In genomic region chr2:241754042-241754441, GRCh38 we compare ENCODE assay signal across 21 cellular contexts. TPM values are rescaled to one million over a fixed set of nuclear protein-coding genes. Genes with fewer than 3 reads are reported as not detected.
DNase-seq lines count a peak whose midpoint lies in the region; ATAC-seq and TF ChIP-seq lines count a peak whose summit lies in the region.
"Had no signal": no experiment of that assay in that cellular context is flagged by ENCODE, and none has a peak within 500 bp of the region (broad histone marks: within the 10 kb centered on the region; RNA-seq: fewer than 3 reads in every experiment).

No MANE protein-coding gene starts in this region.

- in situ Hi-C loops in IMR-90 (cut with MboI; ENCODE audit: low sequenced_read_pairs), result no loop called here

- H3K36me3 Mint-ChIP-seq in CD4-positive, alpha-beta memory T cell, result peaks cover 9 to 16% of the 10 kb centered on the region in 2 donors
- H3K36me3 Mint-ChIP-seq in endodermal cell (ENCODE audit: low read depth), result peaks cover 45% of the 10 kb centered on the region

- no peaks in the 10 kb centered on the region for H3K27me3 ChIP-seq in CD4-positive, alpha-beta memory T cell (ENCODE audit: insufficient read depth, low read length)
- H3K27me3 ChIP-seq in IMR-90 (ENCODE audit: control insufficient read depth, insufficient read depth, low read length), result no peaks in the 10 kb centered on the region
- no peaks in the 10 kb centered on the region for H3K27me3 ChIP-seq in endodermal cell (ENCODE audit: control insufficient read depth, insufficient read depth, low read length, poor library complexity, severe bottlenecking)
- H3K27me3 ChIP-seq in trophoblast cell (ENCODE audit: insufficient read depth, low read length), result no peaks in the 10 kb centered on the region
- H3K27me3 ChIP-seq: MG63 had no signal

- peak overlapping the region in 4 of 7 donors; percentile 30 to 48 (median 41) for H3K27ac Mint-ChIP-seq in CD4-positive, alpha-beta memory T cell
- peak overlapping the region; percentile 81 for H3K27ac Mint-ChIP-seq in endodermal cell
- H3K27ac Mint-ChIP-seq: CD8-positive, alpha-beta T cell had no signal

- peak in 1 of 5 donors; percentile 26 for DNase-seq in CD4-positive, alpha-beta memory T cell
- no peak for DNase-seq in IMR-90
- no peak for DNase-seq in endodermal cell
- no peak for DNase-seq in trophoblast cell
- no peak for DNase-seq in Ammon's horn (ENCODE audit: low spot score)
- no peak for DNase-seq in NCI-H2107 (lab: John Stamatoyannopoulos, UW)
- no peak for DNase-seq in EL
- DNase-seq: CD8-positive, alpha-beta T cell; DND-41; GM23248; Kasumi-1; MG63; NCI-H1417; NCI-H1694 treated with DMSO at 0.1 percent for 48 hours; NCI-H2081 treated with DMSO at 0.1 percent for 48 hours; NCI-H446 treated with DMSO at 0.1 percent for 48 hours; NCI-H526 treated with DMSO at 0.1 percent for 48 hours; OCI-M1; Right ventricle myocardium superior; SW 1271 had no signal

- H3K4me3 ChIP-seq in CD4-positive, alpha-beta memory T cell (ENCODE audit: low read length in 2 of 2), result no peak overlapping the region
- no peak overlapping the region for H3K4me3 ChIP-seq in IMR-90 (ENCODE audit: insufficient read depth, low read depth, low read length)
- no peak overlapping the region for H3K4me3 ChIP-seq in endodermal cell (ENCODE audit: low read length)
- no peak overlapping the region for H3K4me3 ChIP-seq in trophoblast cell (ENCODE audit: low read depth, low read length)
- H3K4me3 ChIP-seq: GM23248, MG63 had no signal

- H4K91ac ChIP-seq in IMR-90 (ENCODE audit: insufficient read depth, low read depth, low read length) (no peak overlapping the region), trophoblast cell (ENCODE audit: low read depth, low read length) (peak overlapping the region; percentile 61)

- H4K12ac ChIP-seq in trophoblast cell (ENCODE audit: low read depth, low read length), result no peak overlapping the region

- H3K9ac ChIP-seq in IMR-90 (ENCODE audit: low read depth, low read length) (no peak overlapping the region), endodermal cell (ENCODE audit: extremely low read depth, low read length, poor library complexity, severe bottlenecking) (no peak overlapping the region), trophoblast cell (ENCODE audit: low read length) (no peak overlapping the region)
- H3K9ac ChIP-seq: GM23248 had no signal

- no peaks in the 10 kb centered on the region for H3K79me2 ChIP-seq in trophoblast cell (ENCODE audit: control insufficient read depth, insufficient read depth, low read length, poor library complexity)

- no peak overlapping the region for H2BK15ac ChIP-seq in IMR-90 (ENCODE audit: low read depth, low read length)

- H3K27me3 Mint-ChIP-seq in CD4-positive, alpha-beta memory T cell, result no peaks in the 10 kb centered on the region
- H3K27me3 Mint-ChIP-seq in endodermal cell (ENCODE audit: insufficient read depth), result no peaks in the 10 kb centered on the region

- H2BK12ac ChIP-seq in trophoblast cell (ENCODE audit: low read length), result no peak overlapping the region

- H2AFZ ChIP-seq in IMR-90 (replicated peaks; ENCODE audit: low read length, poor library complexity), result no peak overlapping the region
- H2AFZ ChIP-seq in trophoblast cell (ENCODE audit: insufficient read depth, low read length, poor library complexity), result no peak overlapping the region
- H2AFZ ChIP-seq: GM23248 had no signal

- H4K5ac ChIP-seq in IMR-90 (ENCODE audit: low read depth, low read length), result no peak overlapping the region

- H2AK9ac ChIP-seq in IMR-90 (replicated peaks; ENCODE audit: low read depth, low read length, poor library complexity), result peak overlapping the region; percentile 26

- no peak overlapping the region for H3K4me3 Mint-ChIP-seq in CD4-positive, alpha-beta memory T cell
- H3K4me3 Mint-ChIP-seq in endodermal cell, result no peak overlapping the region
- H3K4me3 Mint-ChIP-seq: CD8-positive, alpha-beta T cell had no signal

- dilution Hi-C loops in IMR-90 (cut with HindIII; ENCODE audit: low sequenced_read_pairs, unreplicated experiment), result no loop called here

- TF ChIP-seq CTCF in IMR-90 (conservative IDR thresholded peaks at IDR 0.05; ENCODE audit: low read depth, low read length) (no peak), endodermal cell (conservative IDR thresholded peaks at IDR 0.05) (no peak)

- no peak for TF ChIP-seq RAD21 in IMR-90 (IDR thresholded peaks at IDR 0.05; ENCODE audit: low read length)

- no peaks in the 10 kb centered on the region for H3K79me1 ChIP-seq in IMR-90 (ENCODE audit: low read depth in 1 of 2, low read length in 2 of 2)
- H3K79me1 ChIP-seq in trophoblast cell (ENCODE audit: low read length), result no peaks in the 10 kb centered on the region

- H3K9me1 ChIP-seq in IMR-90 (ENCODE audit: insufficient read depth, low read length), result no peaks in the 10 kb centered on the region

- BruUV-seq in IMR-90 (replicated peaks; lab: Mats Ljungman, UMichigan), result no TSS peak

- no peak overlapping the region for H3K56ac ChIP-seq in IMR-90 (ENCODE audit: extremely low read depth, insufficient read depth, low read length)

- H4K8ac ChIP-seq in IMR-90 (ENCODE audit: low read depth in 2 of 2, low read length in 2 of 2) (no peak overlapping the region), trophoblast cell (ENCODE audit: low read depth, low read length) (no peak overlapping the region)

- H2AK5ac ChIP-seq in IMR-90 (ENCODE audit: low read depth, low read length) (no peak overlapping the region), trophoblast cell (ENCODE audit: low read length) (no peak overlapping the region)

- H3K18ac ChIP-seq in IMR-90 (ENCODE audit: low read depth, low read length), result no peak overlapping the region
- H3K18ac ChIP-seq in trophoblast cell (ENCODE audit: low read length), result no peak overlapping the region

- CTCF ChIA-PET in CD4-positive, alpha-beta memory T cell (lab: Charles Lee; ENCODE audit: partially characterized antibody), result interaction anchor here (1.0 kb wide), 1 partner anchor 124 kb away, joined by 3 read pairs; no protein-coding TSS in a partner anchor
- CTCF ChIA-PET in IMR-90 (lab: Yijun Ruan, JAX), result no interaction called here

- no peak overlapping the region for H2BK5ac ChIP-seq in IMR-90 (ENCODE audit: low read depth, low read length, poor library complexity, severe bottlenecking)
- no peak overlapping the region for H2BK5ac ChIP-seq in trophoblast cell (ENCODE audit: low read depth, low read length, poor library complexity)

- H3K4me2 ChIP-seq in IMR-90 (ENCODE audit: low read depth, low read length), result no peak overlapping the region
- H3K4me2 ChIP-seq in trophoblast cell (ENCODE audit: low read length), result no peak overlapping the region

- POLR2A ChIA-PET in CD4-positive, alpha-beta memory T cell (lab: Charles Lee; ENCODE audit: partially characterized antibody), result interaction anchor here (1.1 kb wide), 1 partner anchor 9 kb away, joined by 3 read pairs; no protein-coding TSS in a partner anchor
- POLR2A ChIA-PET in IMR-90 (lab: Charles Lee; ENCODE audit: unreplicated experiment), result no interaction called here

- H3K36me3 ChIP-seq in CD4-positive, alpha-beta memory T cell (ENCODE audit: insufficient read depth, low read length), result peaks cover 9% of the 10 kb centered on the region
- H3K36me3 ChIP-seq in IMR-90 (ENCODE audit: control insufficient read depth, insufficient read depth, low read length), result peaks cover 41% of the 10 kb centered on the region
- H3K36me3 ChIP-seq in endodermal cell (ENCODE audit: control insufficient read depth, insufficient read depth, low read length), result peaks cover 3% of the 10 kb centered on the region
- H3K36me3 ChIP-seq in trophoblast cell (ENCODE audit: control insufficient read depth in 1 of 2, insufficient read depth in 2 of 2, low read length in 2 of 2), result peaks cover 23 to 25% of the 10 kb centered on the region in 2 experiments

- H4K20me1 ChIP-seq in IMR-90 (ENCODE audit: insufficient read depth, low read length), result no peaks in the 10 kb centered on the region; the same call in 1 of the 2 replicates

- H3K4ac ChIP-seq in IMR-90 (ENCODE audit: low read depth, low read length), result no peak overlapping the region
- no peak overlapping the region for H3K4ac ChIP-seq in trophoblast cell (ENCODE audit: low read depth, low read length)

- peaks cover 0 to 2% (median 0%) of the 10 kb centered on the region in 8 donors for H3K9me3 Mint-ChIP-seq in CD4-positive, alpha-beta memory T cell
- no peaks in the 10 kb centered on the region for H3K9me3 Mint-ChIP-seq in endodermal cell
- H3K9me3 Mint-ChIP-seq: CD8-positive, alpha-beta T cell had no signal

- peaks cover under 1 to 13% (median 3%) of the 10 kb centered on the region in 4 donors for H3K4me1 Mint-ChIP-seq in CD4-positive, alpha-beta memory T cell
- H3K4me1 Mint-ChIP-seq in endodermal cell, result no peaks in the 10 kb centered on the region

- H3K9me3 ChIP-seq in CD4-positive, alpha-beta memory T cell (ENCODE audit: control insufficient read depth in 1 of 2, low read length in 2 of 2), result no peaks in the 10 kb centered on the region
- H3K9me3 ChIP-seq in IMR-90 (ENCODE audit: control insufficient read depth, insufficient read depth, low read length) (no peaks in the 10 kb centered on the region), endodermal cell (ENCODE audit: control insufficient read depth, low read length) (no peaks in the 10 kb centered on the region), trophoblast cell (ENCODE audit: insufficient read depth, low read depth, low read length) (no peaks in the 10 kb centered on the region)
- H3K9me3 ChIP-seq: MG63 had no signal

- no peak overlapping the region for H2BK20ac ChIP-seq in IMR-90 (ENCODE audit: low read depth, low read length)

- H3K4me1 ChIP-seq in CD4-positive, alpha-beta memory T cell (ENCODE audit: insufficient read depth, low read length), result no peaks in the 10 kb centered on the region
- H3K4me1 ChIP-seq in IMR-90 (ENCODE audit: control insufficient read depth, insufficient read depth, low read length), result no peaks in the 10 kb centered on the region
- H3K4me1 ChIP-seq in endodermal cell (ENCODE audit: control insufficient read depth, insufficient read depth, low read length), result no peaks in the 10 kb centered on the region
- H3K4me1 ChIP-seq in trophoblast cell (ENCODE audit: control insufficient read depth in 1 of 2, insufficient read depth in 2 of 2, low read length in 2 of 2), result no peaks in the 10 kb centered on the region

- no peak overlapping the region for H3K23ac ChIP-seq in IMR-90 (ENCODE audit: low read depth, low read length)
- no peak overlapping the region for H3K23ac ChIP-seq in trophoblast cell (ENCODE audit: low read length)

- TF ChIP-seq POLR2A in IMR-90 (IDR thresholded peaks at IDR 0.05; ENCODE audit: low read depth, low read length), result no peak

- H2BK120ac ChIP-seq in IMR-90 (ENCODE audit: low read depth, low read length) (no peak overlapping the region), trophoblast cell (ENCODE audit: insufficient read depth, low read length, poor library complexity) (no peak overlapping the region)

- H3K14ac ChIP-seq in IMR-90 (replicated peaks; ENCODE audit: low read depth, low read length) (no peak overlapping the region), trophoblast cell (ENCODE audit: low read length) (no peak overlapping the region)

- WGBS in IMR-90 (ENCODE audit: extremely low coverage in 2 of 2, insufficient read length in 1 of 2), 2 experiments, result 98% methylated on average over 20 of the region's 20 CpGs; no CpG with 5 or more reads in 1 of the 2 experiments
- 94 to 98% methylated on average over 20 of the region's 20 CpGs for WGBS in endodermal cell (ENCODE audit: insufficient coverage in 1 of 2, insufficient read length in 1 of 2), 2 experiments
- no CpG with 5 or more reads among the region's 20 CpGs for WGBS in trophoblast cell (ENCODE audit: extremely low coverage, insufficient coverage, insufficient read length)

- no peak overlapping the region for H3K27ac ChIP-seq in CD4-positive, alpha-beta memory T cell (ENCODE audit: low read depth, low read length)
- no peak overlapping the region for H3K27ac ChIP-seq in IMR-90 (ENCODE audit: insufficient read depth, low read length)
- no peak overlapping the region for H3K27ac ChIP-seq in endodermal cell (ENCODE audit: low read depth, low read length)
- no peak overlapping the region for H3K27ac ChIP-seq in trophoblast cell (ENCODE audit: low read depth, low read length)
- H3K27ac ChIP-seq: GM23248 had no signal

- no peak for ATAC-seq in IMR-90 (ENCODE audit: low read depth)
- ATAC-seq: CD8-positive, alpha-beta T cell had no signal

- intact Hi-C loops in CD4-positive, alpha-beta memory T cell (cut with micrococcal nuclease), result no loop called here
- intact Hi-C loops in IMR-90 (cut with micrococcal nuclease), result no loop called here

RNA-seq across cellular contexts. Expression of gene D2HGDH, which starts 19.6 kb away (rescaled TPM):
- 10 to 100 TPM; 48.7 to 53.9 TPM for total RNA-seq in CD4-positive, alpha-beta memory T cell
- polyA plus RNA-seq in CD4-positive, alpha-beta memory T cell, result 1 to 10 TPM in 1 of 2 donors, under 1 TPM in 1; 0.93 to 5.9 TPM
- total RNA-seq in IMR-90 (2012; rRNA removed) (6.3 and 8.3 TPM in 2 replicates), endodermal cell (10 to 100 TPM; 25.1 to 34.8 TPM)
- polyA plus RNA-seq in IMR-90 (2012; rRNA removed), result 22.1 and 23.0 TPM in 2 replicates
- 18.3 and 27.2 TPM in 2 replicates for polyA plus RNA-seq in IMR-90 (2012; cell fraction: cytosol; rRNA removed)
- polyA plus RNA-seq in IMR-90 (2012; cell fraction: nucleus; rRNA removed; ENCODE audit: low replicate concordance), result 193 and 430 TPM in 2 replicates
- polyA plus RNA-seq in endodermal cell (2013, experiment 1 of 2), result 21.2 TPM
- polyA plus RNA-seq in endodermal cell (2013, experiment 2 of 2), result 19.8 TPM
- polyA plus RNA-seq in trophoblast cell (2013), result 4.0 and 4.2 TPM in 2 replicates

RNA-seq across cellular contexts. Expression of gene GAL3ST2, which starts 22.6 kb away (rescaled TPM):
- total RNA-seq in CD4-positive, alpha-beta memory T cell, result under 1 TPM in 1 of 2 experiments, not detected in 1; 0.39 TPM
- polyA plus RNA-seq in CD4-positive, alpha-beta memory T cell, result under 1 TPM in 1 of 2 donors, not detected in 1; 0.14 TPM
- total RNA-seq in IMR-90 (2012; rRNA removed) (not detected in 2 replicates), endodermal cell (under 1 TPM; 0.57 to 0.91 TPM)
- polyA plus RNA-seq in IMR-90 (2012; rRNA removed), result 0.07 TPM in 1 of 2 replicates, not detected in the other
- 0.10 TPM in 1 of 2 replicates, not detected in the other for polyA plus RNA-seq in IMR-90 (2012; cell fraction: cytosol; rRNA removed)
- polyA plus RNA-seq in IMR-90 (2012; cell fraction: nucleus; rRNA removed; ENCODE audit: low replicate concordance), result 0.26 and 0.51 TPM in 2 replicates
- not detected for polyA plus RNA-seq in endodermal cell (2013, experiment 1 of 2)
- polyA plus RNA-seq in endodermal cell (2013, experiment 2 of 2), result not detected
- 0.19 and 0.24 TPM in 2 replicates for polyA plus RNA-seq in trophoblast cell (2013)
- total RNA-seq: GM23248, Right ventricle myocardium superior had no signal
- polyA plus RNA-seq: BJ, GM23248 had no signal

RNA-seq across cellular contexts. Expression of gene ING5, which starts 52.2 kb away (rescaled TPM):
- total RNA-seq in CD4-positive, alpha-beta memory T cell, result 10 to 100 TPM; 98.9 to 99.5 TPM
- 10 to 100 TPM; 19.3 to 31.7 TPM for polyA plus RNA-seq in CD4-positive, alpha-beta memory T cell
- total RNA-seq in IMR-90 (2012; rRNA removed) (16.7 and 38.9 TPM in 2 replicates), endodermal cell (10 to 100 TPM; 44.9 to 53.1 TPM)
- 36.1 and 36.5 TPM in 2 replicates for polyA plus RNA-seq in IMR-90 (2012; rRNA removed)
- polyA plus RNA-seq in IMR-90 (2012; cell fraction: cytosol; rRNA removed), result 28.4 and 31.1 TPM in 2 replicates
- polyA plus RNA-seq in IMR-90 (2012; cell fraction: nucleus; rRNA removed; ENCODE audit: low replicate concordance), result 107 and 146 TPM in 2 replicates
- 33.1 TPM for polyA plus RNA-seq in endodermal cell (2013, experiment 1 of 2)
- 33.4 TPM for polyA plus RNA-seq in endodermal cell (2013, experiment 2 of 2)
- 12.8 and 13.8 TPM in 2 replicates for polyA plus RNA-seq in trophoblast cell (2013)

RNA-seq across cellular contexts. Expression of gene NEU4, which starts 55.0 kb away (rescaled TPM):
- total RNA-seq in CD4-positive, alpha-beta memory T cell, result under 1 TPM in 1 of 2 experiments, not detected in 1; 0.14 TPM
- polyA plus RNA-seq in CD4-positive, alpha-beta memory T cell, result 1 to 10 TPM in 1 of 2 donors, not detected in 1; 1.3 TPM
- total RNA-seq in IMR-90 (2012; rRNA removed) (not detected in 2 replicates), endodermal cell (1 to 10 TPM; 1.2 TPM)
- not detected in 2 replicates for polyA plus RNA-seq in IMR-90 (2012; rRNA removed)
- polyA plus RNA-seq in IMR-90 (2012; cell fraction: cytosol; rRNA removed), result not detected in 2 replicates
- 0.07 TPM in 2 replicates for polyA plus RNA-seq in IMR-90 (2012; cell fraction: nucleus; rRNA removed; ENCODE audit: low replicate concordance)
- polyA plus RNA-seq in endodermal cell (2013, experiment 1 of 2), result 0.36 TPM
- polyA plus RNA-seq in endodermal cell (2013, experiment 2 of 2), result 0.70 TPM
- 0.11 and 0.19 TPM in 2 replicates for polyA plus RNA-seq in trophoblast cell (2013)
- total RNA-seq: GM23248, Right ventricle myocardium superior had no signal
- polyA plus RNA-seq: BJ, GM23248 had no signal
